ENCODE assay signal across 1 cellular context in genomic region chrX:120671963-120672362, GRCh38.
TF ChIP-seq lines count a peak whose summit lies in the region.

No MANE protein-coding gene starts in this region.

TF ChIP-seq in liver, 16 proteins besides CTCF, POLR2A, EP300 and RAD21:
- no peak for TF ChIP-seq REST (IDR thresholded peaks at IDR 0.05)
- no peak for TF ChIP-seq NR2F2 (IDR thresholded peaks at IDR 0.05)
- no peak for TF ChIP-seq TAF1 (conservative IDR thresholded peaks at IDR 0.05)
TF ChIP-seq in liver: peak in this region for 0.
